ENCODE assay signal across 30 cellular contexts in genomic region chr22:38428714-38429113, GRCh38. TPM values are rescaled to one million over a fixed set of nuclear protein-coding genes. Genes with fewer than 3 reads are reported as not detected.
"Had no signal": no experiment of that assay in that cellular context is flagged by ENCODE, and none has a peak within 500 bp of the region (broad histone marks: within the 10 kb centered on the region; RNA-seq: fewer than 3 reads in every experiment).

No MANE protein-coding gene starts in this region.

- FAIRE-seq: urothelium cell line had no signal

- ATAC-seq: stimulated activated effector memory CD8-positive, alpha-beta T cell treated with anti-CD3 and anti-CD28 coated beads, Interleukin-12 subunit alpha, Interleukin-12 subunit beta, amount 100 ng/mL, for 72 hours; stimulated activated memory B cell treated with anti-CD40 and anti-IgM and Interleukin-4, amounts not matched to agents 10 μg/mL and 1 μg/mL and 100 μg/mL, for 72 hours; stimulated activated naive B cell treated with anti-CD40 and anti-IgM and Interleukin-4, amounts not matched to agents 10 μg/mL and 1 μg/mL and 100 μg/mL, for 72 hours; stimulated activated naive CD8-positive, alpha-beta T cell treated with anti-CD3 and anti-CD28 coated beads, Interleukin-15, amount 100 ng/mL, for 72 hours; stimulated activated naive CD8-positive, alpha-beta T cell treated with anti-CD3 and anti-CD28 coated beads, Interleukin-15, Interleukin-2, amounts not matched to agents 100 U/mL and 50 U/mL, for 24 hours; upper lobe of right lung had no signal

- H3K4me3 ChIP-seq: stomach, suprapubic skin, testis, thoracic aorta, thyroid gland, tibial artery, tibial nerve, transverse colon, upper lobe of left lung, upper lobe of right lung, uterus, vagina had no signal

- H3K4me1 ChIP-seq: stomach, suprapubic skin, thyroid gland, tibial artery, tibial nerve, upper lobe of right lung, uterus, vagina had no signal

- H3K9me3 ChIP-seq: stomach, suprapubic skin, testis, thoracic aorta, thyroid gland, tibial artery, tibial nerve, transverse colon, upper lobe of left lung, upper lobe of right lung, uterus, vagina had no signal

- H3K27me3 ChIP-seq: testis, thyroid gland, tibial nerve, transverse colon, upper lobe of left lung, upper lobe of right lung, uterus, vagina had no signal

- DNase-seq: stimulated activated CD4-positive, alpha-beta T cell treated with anti-CD3 and anti-CD28 coated beads, Interleukin-2, amount 100 ng/mL, for 48 hours; stimulated activated CD4-positive, alpha-beta T cell treated with anti-CD3 and anti-CD28 coated beads, Interleukin-4, amount 100 ng/mL, for 1 hour; stimulated activated CD4-positive, alpha-beta T cell treated with anti-CD3 and anti-CD28 coated beads, Interleukin-4, amount 100 ng/mL, for 24 hours; stimulated activated CD4-positive, alpha-beta T cell treated with anti-CD3 and anti-CD28 coated beads, Interleukin-4, amount 100 ng/mL, for 4 hours; stimulated activated CD8-positive, alpha-beta memory T cell treated with anti-CD3 and anti-CD28 coated beads, Interleukin-4, amount 100 ng/mL, for 48 hours; stimulated activated naive B cell treated with anti-CD40 and anti-IgM and Interleukin-4, amounts not matched to agents 10 μg/mL and 1 μg/mL and 100 μg/mL, for 72 hours; stimulated activated naive CD4-positive, alpha-beta T cell; stimulated activated naive CD4-positive, alpha-beta T cell treated with Interleukin-2 at 50 U/mL for 16 hours; stimulated activated naive CD8-positive, alpha-beta T cell treated with anti-CD3 and anti-CD28 coated beads, Interleukin-15, amount 100 ng/mL, for 72 hours; stimulated activated naive CD8-positive, alpha-beta T cell treated with anti-CD3 and anti-CD28 coated beads, Interleukin-15, Interleukin-2, amounts not matched to agents 100 U/mL and 50 U/mL, for 24 hours; stomach; substantia nigra; testis; thyroid gland; tibial artery; transverse colon; trophoblast cell; upper lobe of left lung; upper lobe of right lung; uterus had no signal

- H3K36me3 ChIP-seq: stomach, suprapubic skin, thoracic aorta, thyroid gland, tibial artery, tibial nerve, transverse colon, upper lobe of left lung, upper lobe of right lung, uterus, vagina had no signal

- H3K27ac ChIP-seq: stomach, suprapubic skin, testis, thoracic aorta, thyroid gland, tibial artery, tibial nerve, transverse colon, upper lobe of left lung, upper lobe of right lung, uterus, vagina had no signal

RNA-seq across cellular contexts. Expression of gene KCNJ4, which starts 26.3 kb away (rescaled TPM):
- total RNA-seq: stomach, subcutaneous adipose tissue, thoracic aorta, thyroid gland, transverse colon, upper lobe of left lung, upper lobe of right lung, ureter, urinary bladder, vagina had no signal
- polyA plus RNA-seq: stomach, urinary bladder had no signal
